Comparison of ENCODE assay signal across 13 cellular contexts in genomic region chr5:148949871-148950863, GRCh38.
A peak's percentile ranks its signal among the peaks of the same experiment; 100 is the strongest.
DNase-seq lines count a peak whose midpoint lies in the region; ATAC-seq and TF ChIP-seq lines count a peak whose summit lies in the region.
"Had no signal": no experiment of that assay in that cellular context is flagged by ENCODE, and none has a peak within 500 bp of the region (broad histone marks: within the 10 kb centered on the region; RNA-seq: fewer than 3 reads in every experiment).

No MANE protein-coding gene starts in this region.

- H3K4me3 ChIP-seq in fibroblast of mammary gland (ENCODE audit: control insufficient read depth, low read depth, low read length): no peak overlapping the region
- H3K4me3 ChIP-seq: testis had no signal

- H3K27ac ChIP-seq in C4-2B: peak overlapping the region; percentile 66
- H3K27ac ChIP-seq: testis had no signal

- DNase-seq in fibroblast of mammary gland (ENCODE audit: low read depth) (peak; percentile 48), occipital lobe (lab: John Stamatoyannopoulos, UW) (peak; percentile 9), NCI-H128 (lab: John Stamatoyannopoulos, UW; ENCODE audit: unreplicated experiment) (no peak)
- DNase-seq: activated B cell treated with CpG ODN at 0.5 μM for 24 hours; central memory CD4-positive, alpha-beta T cell; DMS79 treated with DMSO at 0.1 percent for 48 hours; NCI-H524 treated with DMSO at 0.1 percent for 48 hours; testis had no signal

- no peak for TF ChIP-seq CTCF in C4-2B (conservative IDR thresholded peaks at IDR 0.05)
- TF ChIP-seq CTCF in fibroblast of mammary gland (conservative IDR thresholded peaks at IDR 0.05; ENCODE audit: control insufficient read depth, insufficient read depth, low read depth, low read length): no peak

- ATAC-seq in SK-N-SH treated with all-trans-retinoic acid at 6 μM for 48 hours (peak; percentile 84), HG02610 (IDR thresholded peaks at IDR 0.05; ENCODE audit: unreplicated experiment) (no peak), HG02763 (IDR thresholded peaks at IDR 0.05; ENCODE audit: unreplicated experiment) (no peak), HG03378 (IDR thresholded peaks at IDR 0.05; ENCODE audit: unreplicated experiment) (no peak)

TF ChIP-seq in SK-N-SH treated with all-trans-retinoic acid at 6 μM for 48 hours, 23 proteins besides CTCF, POLR2A, EP300 and RAD21:
- no peak for TF ChIP-seq SNAI2 (CRISPR knock-in tag; IDR thresholded peaks at IDR 0.05)
- 0 out of 2 replicates have a peak, but pooled peaks have one; percentile 31 for TF ChIP-seq ISL1 (CRISPR knock-in tag; IDR thresholded peaks at IDR 0.05)
- no peak for TF ChIP-seq PATZ1 (CRISPR knock-in tag; IDR thresholded peaks at IDR 0.05; ENCODE audit: borderline replicate concordance)
- no peak for TF ChIP-seq ZFP3 (CRISPR knock-in tag; IDR thresholded peaks at IDR 0.05)
